8 cellular contexts compared by ENCODE assay signal in the genomic region with DNA sequence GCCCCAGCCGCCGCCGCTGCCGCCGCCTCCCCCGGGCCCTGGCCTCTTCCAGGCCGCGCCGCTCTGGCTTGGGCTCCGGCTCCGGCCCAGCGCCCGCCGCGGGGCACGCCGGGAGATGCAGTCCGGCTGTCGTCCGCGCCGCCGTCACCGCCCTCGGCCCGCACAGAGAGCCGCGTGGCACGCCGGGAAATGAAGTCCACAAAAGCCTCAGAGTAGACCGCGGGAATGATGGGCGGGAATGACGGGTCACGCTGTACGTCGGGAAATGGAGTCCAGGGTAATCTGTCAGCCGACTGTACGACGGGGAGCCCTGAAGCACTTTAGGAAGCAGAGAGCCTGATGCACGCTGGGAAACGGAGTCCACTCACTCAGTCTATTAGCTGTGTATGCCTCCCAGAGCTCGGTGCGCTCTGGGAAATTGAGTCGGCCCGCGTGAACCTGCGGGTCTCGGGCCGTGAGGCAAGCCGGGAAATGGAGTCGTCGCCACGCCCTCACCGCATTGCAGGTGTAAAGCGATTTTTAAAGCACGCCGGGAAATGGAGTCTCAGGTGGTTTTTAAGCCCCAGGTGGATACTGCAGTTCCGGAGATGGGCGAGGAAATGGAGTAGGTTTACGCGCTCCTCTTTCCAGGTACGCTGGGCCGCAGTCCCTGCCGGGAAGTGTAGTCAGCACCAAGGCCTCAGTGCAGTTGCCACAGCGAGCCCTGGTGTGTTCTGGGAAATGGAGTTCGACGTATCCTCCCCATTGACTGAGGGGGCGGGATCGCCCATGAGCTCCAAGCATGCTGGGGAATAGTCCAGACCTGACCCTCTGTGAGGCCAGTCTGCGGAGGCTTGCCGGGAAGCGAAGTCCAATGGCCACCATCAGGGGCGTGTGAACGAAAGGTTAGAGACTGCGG. TPM values are rescaled to one million over a fixed set of nuclear protein-coding genes. Genes with fewer than 3 reads are reported as not detected.
DNase-seq lines count a peak whose midpoint lies in the region; ATAC-seq and TF ChIP-seq lines count a peak whose summit lies in the region.

A gene (minus strand): TSS at position 91 of the 898 bp plus-strand sequence. CDS start 137 bp downstream, outside the sequence.

- H3K9me3 ChIP-seq in Panc1 (ENCODE audit: control insufficient read depth, insufficient read depth, low read depth, low read length) (no peaks in the 10 kb centered on the region), mucosa of rectum (ENCODE audit: control insufficient read depth in 2 of 2, low read length in 2 of 2) (no peaks in the 10 kb centered on the region)

- peak within 1 kb of the TSS; percentile 91 for H3K4me3 Mint-ChIP-seq in activated T-cell treated with anti-CD3 and anti-CD28 coated beads, Interleukin-2, amount 50 U/mL, for 4 hours

- no peaks in the 10 kb centered on the region for H3K9me3 Mint-ChIP-seq in activated T-cell treated with anti-CD3 and anti-CD28 coated beads, Interleukin-2, amount 50 U/mL, for 4 hours

- TF ChIP-seq CTCF in Panc1 (IDR thresholded peaks at IDR 0.05) = no peak

- TF ChIP-seq POLR2A in erythroblast (IDR thresholded peaks at IDR 0.05; ENCODE audit: low read length) = peak; percentile 72

- intact Hi-C loops in Panc1 (cut with micrococcal nuclease; ENCODE audit: unreplicated experiment) = no loop called here

- H3K27me3 Mint-ChIP-seq in activated T-cell treated with anti-CD3 and anti-CD28 coated beads, Interleukin-2, amount 50 U/mL, for 4 hours (ENCODE audit: low read depth) = no peaks in the 10 kb centered on the region

- H3K36me3 ChIP-seq in Panc1 (ENCODE audit: control insufficient read depth, insufficient read depth, low read length) = peaks cover 5% of the 10 kb centered on the region; the same call in 1 of the 2 replicates
- peaks cover 6 to 11% of the 10 kb centered on the region in 2 donors for H3K36me3 ChIP-seq in mucosa of rectum (ENCODE audit: control insufficient read depth in 2 of 2, insufficient read depth in 2 of 2, low read length in 2 of 2)

- H3K4me3 ChIP-seq in Panc1 (ENCODE audit: low read depth in 2 of 2, low read length in 2 of 2) (peak within 1 kb of the TSS; percentile 73 to 93), mucosa of rectum (ENCODE audit: low read length in 2 of 2) (peak within 1 kb of the TSS; percentile 72 to 98)

- no TSS peak for BruUV-seq in Panc1 (replicated peaks; lab: Mats Ljungman, UMichigan)

- H3K4me1 ChIP-seq in Panc1 (ENCODE audit: control insufficient read depth, insufficient read depth, low read length) (peaks cover 21% of the 10 kb centered on the region), mucosa of rectum (ENCODE audit: control insufficient read depth in 2 of 2, insufficient read depth in 2 of 2, low read length in 2 of 2) (peaks cover 14 to 26% of the 10 kb centered on the region in 2 donors)

- peak within 1 kb of the TSS; percentile 94 for H3K27ac ChIP-seq in Panc1 (ENCODE audit: low read length)
- peak within 1 kb of the TSS; percentile 85 to 96 for H3K27ac ChIP-seq in mucosa of rectum (ENCODE audit: low read depth in 2 of 2, low read length in 2 of 2)

- in situ Hi-C loops in Panc1 (cut with HindIII; ENCODE audit: low pct_unique_long_range_greater_than_20kb, low sequenced_read_pairs) = no loop called here

- H3K9ac ChIP-seq in mucosa of rectum (ENCODE audit: low read depth in 1 of 2, low read length in 2 of 2) = peak within 1 kb of the TSS; percentile 76 to 92

- H3K27me3 ChIP-seq in Panc1 (ENCODE audit: control insufficient read depth, insufficient read depth, low read length) = no peaks in the 10 kb centered on the region
- H3K27me3 ChIP-seq in mucosa of rectum (ENCODE audit: control insufficient read depth in 2 of 2, insufficient read depth in 2 of 2, low read length in 2 of 2) = no peaks in the 10 kb centered on the region

- ATAC-seq in GM21723 (IDR thresholded peaks at IDR 0.05; ENCODE audit: unreplicated experiment) (peak; percentile 66), Panc1 (peak; percentile 85)
- ATAC-seq in activated T-cell treated with anti-CD3 and anti-CD28 coated beads, Interleukin-2, amount 50 U/mL, for 4 hours = peak; percentile 78 to 80

- DNase-seq in DMS53 (lab: John Stamatoyannopoulos, UW) = peak; percentile 100
- peak; percentile 99 for DNase-seq in KG1 (lab: John Stamatoyannopoulos, UW)
- peak; percentile 92 for DNase-seq in Panc1 (ENCODE audit: low read depth, low spot score)
- DNase-seq in activated T-cell treated with anti-CD3 and anti-CD28 coated beads, Interleukin-2, amount 50 U/mL, for 4 hours = peak; percentile 91
- DNase-seq in erythroblast (lab: John Stamatoyannopoulos, UW) = peak; percentile 98 to 99
- peak; percentile 95 for DNase-seq in stimulated activated CD8-positive, alpha-beta memory T cell treated with anti-CD3 and anti-CD28 coated beads, Interleukin-4, amount 100 ng/mL, for 48 hours

- H3K4me1 Mint-ChIP-seq in activated T-cell treated with anti-CD3 and anti-CD28 coated beads, Interleukin-2, amount 50 U/mL, for 4 hours (ENCODE audit: low read depth) = peaks cover 55% of the 10 kb centered on the region

- POLR2A ChIA-PET in Panc1 (lab: Charles Lee) = interaction anchor here (0.6 kb wide), 1 partner anchor 26 kb away, joined by 3 read pairs; no protein-coding TSS in a partner anchor

- CTCF ChIA-PET in Panc1 (lab: Charles Lee) = no interaction called here

- peaks cover 7% of the 10 kb centered on the region for H3K36me3 Mint-ChIP-seq in activated T-cell treated with anti-CD3 and anti-CD28 coated beads, Interleukin-2, amount 50 U/mL, for 4 hours (ENCODE audit: insufficient read depth)

RNA-seq across cellular contexts. Expression of the gene that starts here (rescaled TPM):
- 46.0 TPM for total RNA-seq in Panc1 (2021; ENCODE audit: unreplicated experiment)
- polyA plus RNA-seq in Panc1 (2012; ENCODE audit: insufficient read length) = 65.7 TPM
- total RNA-seq in activated T-cell treated with anti-CD3 and anti-CD28 coated beads, Interleukin-2, amount 50 U/mL, for 4 hours = 10 to 100 TPM; 51.9 to 56.4 (median 55.2) TPM

Comparison
In these comparisons a context has a peak if more than half of its experiments do, and no peak if none do; other contexts are left out.
1. Peak in every context shown above with its lines: DNase-seq, ATAC-seq, H3K4me3 ChIP-seq and H3K27ac ChIP-seq.